10 cellular contexts compared by ENCODE assay signal in the genomic region with DNA sequence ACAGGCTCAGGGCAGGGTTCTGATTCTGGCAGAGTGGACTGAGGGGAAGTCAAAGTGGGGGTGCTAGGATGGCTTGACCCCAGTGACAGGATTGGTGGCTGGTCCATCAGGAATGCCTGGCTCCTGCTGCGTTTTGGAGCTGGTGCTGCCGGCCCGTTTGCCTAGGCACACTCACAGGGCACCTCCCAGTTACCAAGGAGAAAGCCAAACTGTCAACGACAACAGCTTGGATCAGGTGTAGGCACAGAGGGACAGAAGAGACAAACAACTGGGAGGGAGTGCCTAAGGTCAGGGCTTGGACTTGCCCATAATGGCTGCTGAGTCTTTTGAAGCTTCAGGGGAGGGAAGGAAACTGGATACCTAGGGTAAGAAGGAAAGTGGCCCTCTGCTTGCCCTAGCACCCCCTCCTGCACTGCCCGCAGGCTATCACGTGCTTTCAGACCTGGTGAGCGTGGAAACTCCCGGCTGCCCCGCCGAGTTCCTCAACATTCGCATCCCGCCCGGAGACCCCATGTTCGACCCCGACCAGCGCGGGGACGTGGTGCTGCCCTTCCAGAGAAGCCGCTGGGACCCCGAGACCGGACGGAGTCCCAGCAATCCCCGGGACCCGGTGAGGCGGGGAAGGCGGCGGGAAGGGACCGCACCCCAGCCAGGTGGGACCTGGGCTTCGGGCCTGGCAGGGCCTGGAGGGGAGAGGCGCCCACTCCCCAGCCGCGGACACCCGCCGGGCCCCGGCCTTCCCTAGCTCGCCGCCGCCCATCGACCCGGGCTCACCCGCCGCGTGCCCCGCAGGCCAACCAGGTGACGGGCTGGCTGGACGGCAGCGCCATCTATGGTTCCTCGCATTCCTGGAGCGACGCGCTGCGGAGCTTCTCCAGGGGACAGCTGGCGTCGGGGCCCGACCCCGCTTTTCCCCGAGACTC. TPM values are rescaled to one million over a fixed set of nuclear protein-coding genes. Genes with fewer than 3 reads are reported as not detected.
DNase-seq lines count a peak whose midpoint lies in the region; ATAC-seq and TF ChIP-seq lines count a peak whose summit lies in the region.
"Had no signal": no experiment of that assay in that cellular context is flagged by ENCODE, and none has a peak within 500 bp of the region (broad histone marks: within the 10 kb centered on the region; RNA-seq: fewer than 3 reads in every experiment).

No MANE protein-coding gene starts in this region.

- H3K9ac ChIP-seq in HUES64 (ENCODE audit: low read depth, low read length), result no peak overlapping the region

- no peaks in the 10 kb centered on the region for H3K4me1 ChIP-seq in HUES64 (ENCODE audit: insufficient read depth, low read length)
- peaks cover 0 to 3% of the 10 kb centered on the region in 2 donors for H3K4me1 ChIP-seq in uterus

- intact Hi-C loops in CD14-positive monocyte (cut with micrococcal nuclease), result no loop called here
- intact Hi-C loops in dorsolateral prefrontal cortex (cut with DNase I), result no loop called here
- intact Hi-C loops in natural killer cell (cut with micrococcal nuclease), result no loop called here
- intact Hi-C loops in uterus (cut with DNase I; ENCODE audit: low total_unique reads), result no loop called here

- H3K27me3 Mint-ChIP-seq in CD14-positive monocyte (ENCODE audit: low read depth in 3 of 3) (peaks cover 62 to 79% (median 68%) of the 10 kb centered on the region in 3 donors), natural killer cell (ENCODE audit: low read depth in 2 of 2) (peaks cover 47 to 55% of the 10 kb centered on the region in 2 donors)

- H3K9me3 ChIP-seq in HUES64 (ENCODE audit: insufficient read depth, low read depth, low read length), result no peaks in the 10 kb centered on the region
- no peaks in the 10 kb centered on the region for H3K9me3 ChIP-seq in uterus

- ATAC-seq in natural killer cell, result peak; percentile 51 to 79 (median 70)
- ATAC-seq in GM18498 (IDR thresholded peaks at IDR 0.05; ENCODE audit: unreplicated experiment), result no peak

- H3K4me3 ChIP-seq in HUES64 (ENCODE audit: low read length), result peak overlapping the region; percentile 36
- peak overlapping the region in 52 of 59 donors; percentile 3 to 57 (median 36) for H3K4me3 ChIP-seq in dorsolateral prefrontal cortex
- H3K4me3 ChIP-seq in uterus, result peak overlapping the region in 1 of 2 donors; percentile 21

- no peak overlapping the region for H3K27ac ChIP-seq in HUES64 (ENCODE audit: low read depth, low read length)
- no peak overlapping the region for H3K27ac ChIP-seq in dorsolateral prefrontal cortex
- no peak overlapping the region for H3K27ac ChIP-seq in uterus

- DNase-seq in CD14-positive monocyte (ENCODE audit: low spot score) (no peak), dorsolateral prefrontal cortex (peak in 1 of 10 donors; percentile 24), natural killer cell (no peak), germinal center (ENCODE audit: low spot score) (no peak), uterus (no peak), hepatic stellate cell (ENCODE audit: low spot score) (no peak)
- DNase-seq: DMS79 treated with DMSO at 0.1 percent for 48 hours had no signal

- H3K27me3 ChIP-seq in HUES64 (ENCODE audit: insufficient read depth, low read length), result peaks cover 73% of the 10 kb centered on the region
- peaks cover 0 to 54% (median 24%) of the 10 kb centered on the region in 45 donors for H3K27me3 ChIP-seq in dorsolateral prefrontal cortex
- H3K27me3 ChIP-seq in uterus, result peaks cover 8 to 16% of the 10 kb centered on the region in 2 donors

- H3K9me3 Mint-ChIP-seq in CD14-positive monocyte (peaks cover 0 to 12% (median 3%) of the 10 kb centered on the region in 7 donors), natural killer cell (no peaks in the 10 kb centered on the region)

- TF ChIP-seq POLR2A in uterus (IDR thresholded peaks at IDR 0.05), result no peak

- H3K36me3 Mint-ChIP-seq in CD14-positive monocyte (no peaks in the 10 kb centered on the region), natural killer cell (no peaks in the 10 kb centered on the region)

- no peaks in the 10 kb centered on the region for H3K36me3 ChIP-seq in HUES64 (ENCODE audit: insufficient read depth, low read length)
- H3K36me3 ChIP-seq in uterus, result no peaks in the 10 kb centered on the region

- 12% methylated on average over 57 of the region's 57 CpGs for WGBS in HUES64

- H3K27ac Mint-ChIP-seq in CD14-positive monocyte (peak overlapping the region in 1 of 7 donors; percentile 59), natural killer cell (peak overlapping the region in 1 of 2 donors; percentile 39)

- H3K4me1 Mint-ChIP-seq in CD14-positive monocyte (peaks cover 10% of the 10 kb centered on the region), natural killer cell (peaks cover 0 to 18% of the 10 kb centered on the region in 2 donors)

- peak; percentile 26 for TF ChIP-seq CTCF in CD14-positive monocyte (IDR thresholded peaks at IDR 0.05)
- TF ChIP-seq CTCF in dorsolateral prefrontal cortex (IDR thresholded peaks at IDR 0.05 in 54 of 56, conservative IDR thresholded peaks at IDR 0.05 in 2 of 56; ENCODE audit: low read depth in 1 of 56, partially characterized antibody in 56 of 56), result peak in 26 of 56 donors; percentile 8 to 47 (median 30)
- no peak for TF ChIP-seq CTCF in natural killer cell (IDR thresholded peaks at IDR 0.05)
- TF ChIP-seq CTCF in uterus (IDR thresholded peaks at IDR 0.05), result no peak

- H3K4me3 Mint-ChIP-seq in CD14-positive monocyte (peak overlapping the region; percentile 47 to 82), natural killer cell (peak overlapping the region; percentile 52)

RNA-seq across cellular contexts. Expression of a gene that starts 5.1 kb away (rescaled TPM):
- under 1 TPM in 1 of 2 donors, not detected in 1; 0.22 TPM for polyA plus RNA-seq in CD14-positive monocyte
- 0.15 TPM for polyA plus RNA-seq in HUES64 (2013, experiment 1 of 2)
- 0.13 TPM for polyA plus RNA-seq in HUES64 (2013, experiment 2 of 2)
- total RNA-seq in dorsolateral prefrontal cortex (10 to 100 TPM in 2 of 120 experiments, 1 to 10 TPM in 82, under 1 TPM in 35, not detected in 1; 0.25 to 12.0 (median 1.8) TPM), natural killer cell (under 1 TPM in 1 of 3 donors, not detected in 2; 0.20 TPM), uterus (1 to 10 TPM in 1 of 4 donors, under 1 TPM in 2, not detected in 1; 0.24 to 1.3 (median 0.26) TPM)

RNA-seq across cellular contexts. Expression of a gene that starts 5.3 kb away (rescaled TPM):
- not detected for polyA plus RNA-seq in CD14-positive monocyte
- not detected for polyA plus RNA-seq in HUES64 (2013, experiment 1 of 2)
- not detected for polyA plus RNA-seq in HUES64 (2013, experiment 2 of 2)
- total RNA-seq in dorsolateral prefrontal cortex, result 1 to 10 TPM in 100 of 120 experiments, under 1 TPM in 15, not detected in 5; 0.23 to 7.3 (median 2.0) TPM
- under 1 TPM in 2 of 3 donors, not detected in 1; 0.39 to 0.40 TPM for total RNA-seq in natural killer cell
- total RNA-seq in uterus, result 1 to 10 TPM in 2 of 4 donors, not detected in 2; 1.4 to 2.5 TPM
- total RNA-seq: skeletal muscle tissue had no signal

RNA-seq across cellular contexts. Expression of a gene that starts 20.8 kb away (rescaled TPM):
- not detected for polyA plus RNA-seq in CD14-positive monocyte
- not detected for polyA plus RNA-seq in HUES64 (2013, experiment 1 of 2)
- not detected for polyA plus RNA-seq in HUES64 (2013, experiment 2 of 2)
- total RNA-seq in dorsolateral prefrontal cortex (not detected), natural killer cell (not detected), uterus (not detected)
- total RNA-seq: skeletal muscle tissue had no signal

RNA-seq across cellular contexts. Expression of a gene that starts 21.0 kb away (rescaled TPM):
- polyA plus RNA-seq in CD14-positive monocyte, result not detected
- 0.05 TPM for polyA plus RNA-seq in HUES64 (2013, experiment 1 of 2)
- polyA plus RNA-seq in HUES64 (2013, experiment 2 of 2), result not detected
- total RNA-seq in dorsolateral prefrontal cortex (1 to 10 TPM in 13 of 120 experiments, under 1 TPM in 90, not detected in 17; 0.07 to 3.1 (median 0.26) TPM), natural killer cell (1 to 10 TPM in 1 of 3 donors, not detected in 2; 2.5 TPM), uterus (under 1 TPM in 3 of 4 donors, not detected in 1; under 0.01 to 0.70 (median under 0.01) TPM)

RNA-seq across cellular contexts. Expression of a gene that starts 52.8 kb away (rescaled TPM):
- under 1 TPM; 0.58 to 0.70 TPM for polyA plus RNA-seq in CD14-positive monocyte
- 30.3 TPM for polyA plus RNA-seq in HUES64 (2013, experiment 1 of 2)
- 35.4 TPM for polyA plus RNA-seq in HUES64 (2013, experiment 2 of 2)
- total RNA-seq in dorsolateral prefrontal cortex (10 to 100 TPM; 13.9 to 56.0 (median 31.7) TPM), natural killer cell (1 to 10 TPM in 2 of 3 donors, under 1 TPM in 1; 0.94 to 2.4 (median 1.7) TPM), uterus (10 to 100 TPM in 3 of 4 donors, 1 to 10 TPM in 1; 1.5 to 37.5 (median 24.1) TPM)
